Comparison of ENCODE assay signal across 24 cellular contexts in the genomic region with DNA sequence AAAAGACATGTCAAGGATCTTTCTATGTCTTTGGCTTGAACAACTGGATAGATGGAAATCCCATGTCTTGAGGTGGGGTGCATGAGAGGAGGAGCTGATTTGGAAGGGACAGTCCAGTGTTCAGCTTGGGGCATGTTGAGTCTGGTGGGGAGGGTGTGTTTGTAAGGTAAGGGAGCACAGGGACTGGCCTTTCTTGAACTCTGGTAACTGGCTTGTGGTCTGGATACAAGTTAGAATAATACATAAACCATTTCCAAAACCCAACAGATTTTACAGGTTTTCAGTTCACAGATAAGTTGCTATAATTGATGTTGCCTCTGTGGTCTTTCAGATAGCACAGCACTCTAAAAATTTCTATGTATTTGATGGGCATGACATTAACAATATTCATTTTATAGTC. TPM values are rescaled to one million over a fixed set of nuclear protein-coding genes. Genes with fewer than 3 reads are reported as not detected.
DNase-seq lines count a peak whose midpoint lies in the region; ATAC-seq and TF ChIP-seq lines count a peak whose summit lies in the region.
"Had no signal": no experiment of that assay in that cellular context is flagged by ENCODE, and none has a peak within 500 bp of the region (broad histone marks: within the 10 kb centered on the region; RNA-seq: fewer than 3 reads in every experiment).

No MANE protein-coding gene starts in this region.

- TF ChIP-seq CTCF in upper lobe of left lung (IDR thresholded peaks at IDR 0.05): no peak

- no peaks in the 10 kb centered on the region for H3K27me3 ChIP-seq in upper lobe of left lung
- H3K27me3 ChIP-seq: colonic mucosa, heart right ventricle, right lobe of liver had no signal

- ATAC-seq in GM19463 (IDR thresholded peaks at IDR 0.05; ENCODE audit: unreplicated experiment) (peak; percentile 21), HG02798 (IDR thresholded peaks at IDR 0.05; ENCODE audit: poor library complexity, unreplicated experiment) (peak; percentile 36), HG03354 (IDR thresholded peaks at IDR 0.05; ENCODE audit: poor library complexity, severe bottlenecking, unreplicated experiment) (peak; percentile 64), upper lobe of left lung (ENCODE audit: low FRiP score in 2 of 2) (no peak)
- ATAC-seq: effector memory CD8-positive, alpha-beta T cell; heart right ventricle; PC-3; right lobe of liver; WTC11 had no signal

- no peaks in the 10 kb centered on the region for H3K4me1 ChIP-seq in upper lobe of left lung
- H3K4me1 ChIP-seq: colonic mucosa, right lobe of liver had no signal

- H3K4me3 ChIP-seq in upper lobe of left lung: no peak overlapping the region
- H3K4me3 ChIP-seq: colonic mucosa, heart right ventricle, right lobe of liver, thoracic aorta had no signal

- DNase-seq in superior temporal gyrus (ENCODE audit: extremely low spot score) (no peak), upper lobe of left lung (no peak), NCI-H1930 (lab: John Stamatoyannopoulos, UW) (no peak), COLO829 (ENCODE audit: low spot score) (no peak)
- DNase-seq: activated naive CD4-positive, alpha-beta T cell treated with anti-CD3 and anti-CD28 coated beads, Interleukin-2, amount 50 U/mL, for 16 hours; colonic mucosa; effector memory CD8-positive, alpha-beta T cell; foreskin fibroblast; H7; heart right ventricle; NCI-H1436 treated with DMSO at 0.1 percent for 48 hours; NCI-H510A treated with DMSO at 0.1 percent for 48 hours; PC-3; right lobe of liver; Right ventricle myocardium superior; stimulated activated CD4-positive, alpha-beta T cell treated with anti-CD3 and anti-CD28 coated beads, Interleukin-12 subunit alpha, Interleukin-12 subunit beta, amount 100 ng/mL, for 4 hours; stimulated activated CD4-positive, alpha-beta T cell treated with anti-CD3 and anti-CD28 coated beads, Interleukin-4, amount 100 ng/mL, for 4 hours; stimulated activated naive CD4-positive, alpha-beta T cell treated with Interleukin-2 at 50 U/mL for 16 hours; T1000 had no signal

- no peaks in the 10 kb centered on the region for H3K9me3 ChIP-seq in upper lobe of left lung
- H3K9me3 ChIP-seq: colonic mucosa, heart right ventricle, right lobe of liver, thoracic aorta had no signal

- no peak overlapping the region for H3K27ac ChIP-seq in upper lobe of left lung
- H3K27ac ChIP-seq: colonic mucosa, heart right ventricle, right lobe of liver, thoracic aorta had no signal

- no peak for TF ChIP-seq EP300 in upper lobe of left lung (IDR thresholded peaks at IDR 0.05)

- H3K36me3 ChIP-seq in upper lobe of left lung: peaks cover 0 to 6% (median 0%) of the 10 kb centered on the region in 4 donors
- H3K36me3 ChIP-seq: colonic mucosa had no signal

- no peak for TF ChIP-seq POLR2A in upper lobe of left lung (IDR thresholded peaks at IDR 0.05)

RNA-seq across cellular contexts. Expression of a gene that starts 24.2 kb away (rescaled TPM):
- 10 to 100 TPM in 5 of 6 donors, 1 to 10 TPM in 1; 2.6 to 40.2 (median 14.5) TPM for total RNA-seq in upper lobe of left lung

Comparison
In these comparisons a context has a peak if more than half of its experiments do, and no peak if none do; other contexts are left out.
1. ATAC-seq: peak in GM19463 (single experiment), HG02798 (single experiment) and HG03354 (single experiment); none in upper lobe of left lung (0 of 2).